In the genomic region with DNA sequence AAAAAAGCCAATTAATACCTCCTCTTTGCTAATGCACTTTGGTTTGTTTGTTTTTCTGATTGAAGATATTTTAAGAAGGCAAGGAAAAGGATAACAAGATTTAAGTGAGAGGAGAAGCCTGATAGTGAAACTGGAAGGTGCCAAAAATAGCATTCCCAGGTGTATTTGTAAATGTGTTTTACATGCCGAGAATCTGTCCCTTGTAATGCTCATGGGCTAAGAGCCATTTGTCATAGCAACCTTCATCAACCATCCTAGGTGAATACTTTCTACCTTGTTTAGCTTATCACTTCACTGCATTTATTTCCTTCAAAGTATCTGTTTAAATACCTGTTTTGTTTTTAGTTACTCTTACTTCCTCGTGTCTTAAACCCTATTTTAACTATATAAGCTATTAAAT, we compare ENCODE assay signal across 24 cellular contexts.
"Had no signal": no experiment of that assay in that cellular context is flagged by ENCODE, and none has a peak within 500 bp of the region (broad histone marks: within the 10 kb centered on the region; RNA-seq: fewer than 3 reads in every experiment).

No MANE protein-coding gene starts in this region.

- FAIRE-seq: K562, TTC549 had no signal

- DNase-seq: activated CD4-positive, alpha-beta T cell treated with anti-CD3 and anti-CD28 coated beads, Interleukin-2, amount 10 ng/mL, durations not matched to agents 24 days and 14 days; activated CD4-positive, alpha-beta T cell treated with anti-CD3 and anti-CD28 coated beads, Interleukin-2, amount 50 U/mL, for 4 hours; activated CD8-positive, alpha-beta T cell treated with anti-CD3 and anti-CD28 coated beads for 36 hours; activated effector memory CD4-positive, alpha-beta T cell treated with anti-CD3 and anti-CD28 coated beads, Interleukin-2, amount 50 U/mL, for 16 hours; activated naive CD4-positive, alpha-beta T cell; activated naive CD4-positive, alpha-beta T cell treated with anti-CD3 and anti-CD28 coated beads, Interleukin-2, amount 50 U/mL, for 16 hours; activated naive CD8-positive, alpha-beta T cell treated with anti-CD3 and anti-CD28 coated beads for 36 hours; activated T-cell treated with anti-CD3 and anti-CD28 coated beads, Interleukin-2, amount 50 U/mL, for 1 hour; activated T-cell treated with anti-CD3 and anti-CD28 coated beads, Interleukin-2, amount 50 U/mL, for 72 hours; amniotic stem cell; IMR-90; NCI-H1436; NCI-H1694; NCI-H1930; NCI-H2081 treated with DMSO at 0.1 percent for 48 hours; NCI-H226; NCI-H446 treated with DMSO at 0.1 percent for 48 hours; NCI-H524; NCI-H69; SHP77; SJCRH30; T1000 had no signal
